12 cellular contexts compared by ENCODE assay signal in genomic region chr3:45761831-45762230, GRCh38. TPM values are rescaled to one million over a fixed set of nuclear protein-coding genes. Genes with fewer than 3 reads are reported as not detected.
DNase-seq lines count a peak whose midpoint lies in the region; ATAC-seq and TF ChIP-seq lines count a peak whose summit lies in the region.
"Had no signal": no experiment of that assay in that cellular context is flagged by ENCODE, and none has a peak within 500 bp of the region (broad histone marks: within the 10 kb centered on the region; RNA-seq: fewer than 3 reads in every experiment).

No MANE protein-coding gene starts in this region.

- no peaks in the 10 kb centered on the region for H3K27me3 ChIP-seq in right atrium auricular region
- H3K27me3 ChIP-seq in DND-41 (ENCODE audit: insufficient read depth, low read length, poor library complexity), result no peaks in the 10 kb centered on the region
- no peaks in the 10 kb centered on the region for H3K27me3 ChIP-seq in layer of hippocampus (ENCODE audit: control insufficient read depth, insufficient read depth, low read length)
- H3K27me3 ChIP-seq in gastrocnemius medialis, result no peaks in the 10 kb centered on the region
- H3K27me3 ChIP-seq in MM.1S (replicated peaks; ENCODE audit: insufficient read depth, low read length), result no peaks in the 10 kb centered on the region
- H3K27me3 ChIP-seq: BE2C had no signal

- ATAC-seq in left ventricle myocardium superior (no peak), DND-41 (ENCODE audit: insufficient read depth, low read depth) (no peak), gastrocnemius medialis (no peak)

- H3K9me3 Mint-ChIP-seq in activated CD4-positive, alpha-beta T cell treated with anti-CD3 and anti-CD28 coated beads, Interleukin-2, amount 10 ng/mL, durations not matched to agents 7 days and 5 days, result no peaks in the 10 kb centered on the region
- H3K9me3 Mint-ChIP-seq: CD4-positive, alpha-beta memory T cell had no signal

- no peak overlapping the region for H3K27ac ChIP-seq in right atrium auricular region
- H3K27ac ChIP-seq in DND-41 (ENCODE audit: low read length), result 0 out of 2 replicates have a peak overlapping the region, but pooled peaks have one; percentile 20
- peak overlapping the region; percentile 23 for H3K27ac ChIP-seq in layer of hippocampus (ENCODE audit: low read depth, low read length)
- no peak overlapping the region for H3K27ac ChIP-seq in gastrocnemius medialis
- no peak overlapping the region for H3K27ac ChIP-seq in MM.1S (ENCODE audit: low read length)
- H3K27ac ChIP-seq: C4-2B had no signal

- DNase-seq in right atrium auricular region (ENCODE audit: low spot score) (peak; percentile 28), left ventricle myocardium superior (no peak), DND-41 (no peak), gastrocnemius medialis (no peak), MM.1S (no peak)
- DNase-seq in stimulated activated CD8-positive, alpha-beta memory T cell treated with anti-CD3 and anti-CD28 coated beads, Interleukin-4, amount 100 ng/mL, for 48 hours, result peak; percentile 15
- no peak for DNase-seq in activated CD4-positive, alpha-beta T cell treated with anti-CD3 and anti-CD28 coated beads, Interleukin-2, amount 10 ng/mL, durations not matched to agents 7 days and 5 days

- H3K4me1 Mint-ChIP-seq in activated CD4-positive, alpha-beta T cell treated with anti-CD3 and anti-CD28 coated beads, Interleukin-2, amount 10 ng/mL, durations not matched to agents 7 days and 5 days, result no peaks in the 10 kb centered on the region

- CTCF ChIA-PET in activated CD4-positive, alpha-beta T cell treated with anti-CD3 and anti-CD28 coated beads, Interleukin-2, amount 10 ng/mL, durations not matched to agents 7 days and 5 days (lab: Charles Lee), result interaction anchor here (0.5 to 3.2 kb wide), 7 partner anchors 9 to 322 kb away, joined by 3 to 10 read pairs (median 3); no protein-coding TSS in a partner anchor

- intact Hi-C loops in left ventricle myocardium superior (cut with micrococcal nuclease) (loop anchor here (5.0 to 10.0 kb wide), 2 partner anchors 70 to 303 kb away; no protein-coding TSS in a partner anchor), gastrocnemius medialis (cut with DNase I; ENCODE audit: low total_unique reads) (loop anchor here (1.0 to 2.0 kb wide), 3 partner anchors 70 to 317 kb away; no protein-coding TSS in a partner anchor)

- peaks cover 9% of the 10 kb centered on the region for H3K27me3 Mint-ChIP-seq in activated CD4-positive, alpha-beta T cell treated with anti-CD3 and anti-CD28 coated beads, Interleukin-2, amount 10 ng/mL, durations not matched to agents 7 days and 5 days

- no peak for TF ChIP-seq POLR2A in gastrocnemius medialis (IDR thresholded peaks at IDR 0.05)

- no peak overlapping the region for H3K4me3 Mint-ChIP-seq in activated CD4-positive, alpha-beta T cell treated with anti-CD3 and anti-CD28 coated beads, Interleukin-2, amount 10 ng/mL, durations not matched to agents 7 days and 5 days
- H3K4me3 Mint-ChIP-seq: CD4-positive, alpha-beta memory T cell had no signal

- in situ Hi-C loops in gastrocnemius medialis (cut with MboI; ENCODE audit: low sequenced_read_pairs in 4 of 4), result loop anchor here (5.0 to 25.0 kb wide), 5 partner anchors 70 to 325 kb away; no protein-coding TSS in a partner anchor

- H3K9me3 ChIP-seq in right atrium auricular region (peaks cover 0 to under 1% of the 10 kb centered on the region in 2 donors), DND-41 (ENCODE audit: insufficient read depth, low read length, severe bottlenecking) (no peaks in the 10 kb centered on the region), gastrocnemius medialis (no peaks in the 10 kb centered on the region), MM.1S (replicated peaks; ENCODE audit: insufficient read depth, low read length) (no peaks in the 10 kb centered on the region)
- H3K9me3 ChIP-seq: BE2C, HAP-1 had no signal

- H3K27ac Mint-ChIP-seq in activated CD4-positive, alpha-beta T cell treated with anti-CD3 and anti-CD28 coated beads, Interleukin-2, amount 10 ng/mL, durations not matched to agents 7 days and 5 days, result no peak overlapping the region
- H3K27ac Mint-ChIP-seq: CD4-positive, alpha-beta memory T cell had no signal

- no peak overlapping the region for H3K4me2 ChIP-seq in DND-41 (ENCODE audit: insufficient read depth, low read length)
- H3K4me2 ChIP-seq in MM.1S (ENCODE audit: low read depth, low read length), result no peak overlapping the region

- no peaks in the 10 kb centered on the region for H3F3A ChIP-seq in MM.1S (ENCODE audit: insufficient read depth, low read length)

- H3K4me3 ChIP-seq in right atrium auricular region, result no peak overlapping the region
- H3K4me3 ChIP-seq in DND-41 (ENCODE audit: low read depth in 1 of 2, low read length in 2 of 2), result no peak overlapping the region
- no peak overlapping the region for H3K4me3 ChIP-seq in gastrocnemius medialis
- no peak overlapping the region for H3K4me3 ChIP-seq in MM.1S (ENCODE audit: low read length)
- H3K4me3 ChIP-seq: HAP-1 had no signal

- H2AFZ ChIP-seq in DND-41 (ENCODE audit: low read depth, low read length) (no peak overlapping the region), MM.1S (ENCODE audit: low read length) (no peak overlapping the region)

- H3K36me3 ChIP-seq in right atrium auricular region, result no peaks in the 10 kb centered on the region
- H3K36me3 ChIP-seq in DND-41 (ENCODE audit: insufficient read depth, low read length), result peaks cover 17% of the 10 kb centered on the region; the same call in 1 of the 2 replicates
- no peaks in the 10 kb centered on the region for H3K36me3 ChIP-seq in gastrocnemius medialis
- no peaks in the 10 kb centered on the region for H3K36me3 ChIP-seq in MM.1S (replicated peaks; ENCODE audit: insufficient read depth, low read length)
- H3K36me3 ChIP-seq: BE2C, HAP-1 had no signal

- no peak overlapping the region for H3K9ac ChIP-seq in DND-41 (ENCODE audit: low read depth, low read length)
- no peak overlapping the region for H3K9ac ChIP-seq in MM.1S (ENCODE audit: low read length)

- TF ChIP-seq CTCF in right atrium auricular region (IDR thresholded peaks at IDR 0.05) (no peak), DND-41 (IDR thresholded peaks at IDR 0.05; ENCODE audit: borderline replicate concordance, extremely low read depth, low read length, poor library complexity, severe bottlenecking) (no peak), gastrocnemius medialis (IDR thresholded peaks at IDR 0.05 in 4 of 5, conservative IDR thresholded peaks at IDR 0.05 in 1 of 5) (no peak), MM.1S (IDR thresholded peaks at IDR 0.05; ENCODE audit: low read length) (no peak)

- H3K36me3 Mint-ChIP-seq in activated CD4-positive, alpha-beta T cell treated with anti-CD3 and anti-CD28 coated beads, Interleukin-2, amount 10 ng/mL, durations not matched to agents 7 days and 5 days (ENCODE audit: low read depth), result no peaks in the 10 kb centered on the region
- H3K36me3 Mint-ChIP-seq: CD4-positive, alpha-beta memory T cell had no signal

- H3K4me1 ChIP-seq in right atrium auricular region, result no peaks in the 10 kb centered on the region
- H3K4me1 ChIP-seq in DND-41 (ENCODE audit: insufficient read depth, low read length), result peaks cover 10% of the 10 kb centered on the region
- H3K4me1 ChIP-seq in gastrocnemius medialis, result no peaks in the 10 kb centered on the region
- H3K4me1 ChIP-seq in MM.1S (ENCODE audit: low read length), result peaks cover 4% of the 10 kb centered on the region; the same call in 1 of the 2 replicates
- H3K4me1 ChIP-seq: BE2C, HAP-1 had no signal

- H4K20me1 ChIP-seq in DND-41 (ENCODE audit: insufficient read depth, low read length) (no peaks in the 10 kb centered on the region), MM.1S (ENCODE audit: insufficient read depth, low read length) (no peaks in the 10 kb centered on the region)

- no peaks in the 10 kb centered on the region for H3K9me2 ChIP-seq in MM.1S (replicated peaks; ENCODE audit: insufficient read depth, low read length)

- POLR2A ChIA-PET in activated CD4-positive, alpha-beta T cell treated with anti-CD3 and anti-CD28 coated beads, Interleukin-2, amount 10 ng/mL, durations not matched to agents 7 days and 5 days (lab: Charles Lee), result no interaction called here

- H3K79me2 ChIP-seq in DND-41 (ENCODE audit: insufficient read depth, low read length) (no peaks in the 10 kb centered on the region), MM.1S (ENCODE audit: low read length) (no peaks in the 10 kb centered on the region)

RNA-seq across cellular contexts. Expression of gene SLC6A20, which starts 34.5 kb away (rescaled TPM):
- total RNA-seq in right atrium auricular region (not detected), left ventricle myocardium superior (not detected), gastrocnemius medialis (1 to 10 TPM in 1 of 4 donors, under 1 TPM in 3; 0.49 to 1.5 (median 0.64) TPM)
- total RNA-seq in activated CD4-positive, alpha-beta T cell treated with anti-CD3 and anti-CD28 coated beads, Interleukin-2, amount 10 ng/mL, durations not matched to agents 7 days and 5 days, result not detected
- total RNA-seq: CD4-positive, alpha-beta memory T cell had no signal

Comparison
In these comparisons a context has a peak if more than half of its experiments do, and no peak if none do; other contexts are left out.
1. DNase-seq: peak in right atrium auricular region (single experiment) and stimulated activated CD8-positive, alpha-beta memory T cell treated with anti-CD3 and anti-CD28 coated beads, Interleukin-4, amount 100 ng/mL, for 48 hours (single experiment); none in left ventricle myocardium superior (single experiment), DND-41 (single experiment), gastrocnemius medialis (0 of 2), MM.1S (single experiment) and activated CD4-positive, alpha-beta T cell treated with anti-CD3 and anti-CD28 coated beads, Interleukin-2, amount 10 ng/mL, durations not matched to agents 7 days and 5 days (single experiment).
2. H3K27ac ChIP-seq: peak in DND-41 (single experiment) and layer of hippocampus (single experiment); none in right atrium auricular region (0 of 2), gastrocnemius medialis (0 of 4) and MM.1S (single experiment).